In genomic region chr17:56292010-56292409, GRCh38 we compare ENCODE assay signal across 20 cellular contexts.
DNase-seq lines count a peak whose midpoint lies in the region; FAIRE-seq and TF ChIP-seq lines count a peak whose summit lies in the region.
"Had no signal": no experiment of that assay in that cellular context is flagged by ENCODE, and none has a peak within 500 bp of the region (broad histone marks: within the 10 kb centered on the region; RNA-seq: fewer than 3 reads in every experiment).

No MANE protein-coding gene starts in this region.

- BruUV-seq in MCF 10A (replicated peaks; lab: Mats Ljungman, UMichigan): no TSS peak

- H3K4me2 ChIP-seq in astrocyte (ENCODE audit: low read length): peak overlapping the region; percentile 39
- H3K4me2 ChIP-seq: GM23338 had no signal

- H3K36me3 ChIP-seq in breast epithelium (no peaks in the 10 kb centered on the region), astrocyte (ENCODE audit: insufficient read depth, low read length) (no peaks in the 10 kb centered on the region)

- H3K27me3 Mint-ChIP-seq in MCF 10A (ENCODE audit: insufficient read depth, unreplicated experiment): no peaks in the 10 kb centered on the region
- H3K27me3 Mint-ChIP-seq in astrocyte (ENCODE audit: low read depth, unreplicated experiment): no peaks in the 10 kb centered on the region
- H3K27me3 Mint-ChIP-seq: naive thymus-derived CD4-positive, alpha-beta T cell; T-helper 17 cell had no signal

- TF ChIP-seq POLR2A in breast epithelium (IDR thresholded peaks at IDR 0.05): no peak
- no peak for TF ChIP-seq POLR2A in GM12892 (IDR thresholded peaks at IDR 0.05; ENCODE audit: low read depth, low read length)

- no peak overlapping the region for H3K4me3 ChIP-seq in breast epithelium
- H3K4me3 ChIP-seq in astrocyte (ENCODE audit: insufficient read depth, low read depth, low read length): no peak overlapping the region
- H3K4me3 ChIP-seq: GM23338 had no signal

- H3K9me3 ChIP-seq in breast epithelium: no peaks in the 10 kb centered on the region
- no peaks in the 10 kb centered on the region for H3K9me3 ChIP-seq in astrocyte (ENCODE audit: insufficient read depth, low read depth, low read length)

- peaks cover 18% of the 10 kb centered on the region for H3K4me1 Mint-ChIP-seq in MCF 10A (ENCODE audit: insufficient read depth, unreplicated experiment)
- peaks cover 6% of the 10 kb centered on the region for H3K4me1 Mint-ChIP-seq in astrocyte (ENCODE audit: low read depth, unreplicated experiment)
- H3K4me1 Mint-ChIP-seq: GM23338 had no signal

- FAIRE-seq in astrocyte (lab: Jason Lieb, UNC) (peak; percentile 58), GM12892 (lab: Jason Lieb, UNC) (no peak)
- FAIRE-seq: GM12891 had no signal

- H3K27ac Mint-ChIP-seq in MCF 10A (ENCODE audit: low read depth, unreplicated experiment) (peak overlapping the region; percentile 44), astrocyte (ENCODE audit: unreplicated experiment) (no peak overlapping the region)
- H3K27ac Mint-ChIP-seq: GM23338, T-helper 17 cell had no signal

- POLR2A ChIA-PET in MCF 10A (lab: Yijun Ruan, JAX): no interaction called here

- H3K27ac ChIP-seq in breast epithelium: no peak overlapping the region
- no peak overlapping the region for H3K27ac ChIP-seq in astrocyte (ENCODE audit: low read depth, low read length)

- CTCF ChIA-PET in MCF 10A (lab: Yijun Ruan, JAX): interaction anchor here (0.9 kb wide), 1 partner anchor 26 kb away, joined by 4 read pairs; no protein-coding TSS in a partner anchor

- H3K9me3 Mint-ChIP-seq in MCF 10A (ENCODE audit: unreplicated experiment) (no peaks in the 10 kb centered on the region), astrocyte (ENCODE audit: unreplicated experiment) (no peaks in the 10 kb centered on the region)
- H3K9me3 Mint-ChIP-seq: GM23338; naive thymus-derived CD4-positive, alpha-beta T cell had no signal

- no peak overlapping the region for H2AFZ ChIP-seq in astrocyte (ENCODE audit: low read depth, low read length)
- H2AFZ ChIP-seq: GM23338 had no signal

- no peaks in the 10 kb centered on the region for H3K27me3 ChIP-seq in breast epithelium
- no peaks in the 10 kb centered on the region for H3K27me3 ChIP-seq in astrocyte (ENCODE audit: insufficient read depth, low read length)

- intact Hi-C loops in MCF 10A (cut with micrococcal nuclease): no loop called here
- intact Hi-C loops in breast epithelium (cut with DNase I; ENCODE audit: low total_unique reads): no loop called here

- no peaks in the 10 kb centered on the region for H3K36me3 Mint-ChIP-seq in MCF 10A (ENCODE audit: insufficient read depth, unreplicated experiment)
- no peaks in the 10 kb centered on the region for H3K36me3 Mint-ChIP-seq in astrocyte (ENCODE audit: low read depth, unreplicated experiment)

- no peaks in the 10 kb centered on the region for H4K20me1 ChIP-seq in astrocyte (ENCODE audit: insufficient read depth, low read length)

- H3K9ac ChIP-seq in astrocyte (ENCODE audit: low read length): no peak overlapping the region

- DNase-seq in MCF 10A (ENCODE audit: unreplicated experiment) (peak; percentile 71), breast epithelium (ENCODE audit: low spot score in 2 of 2) (no peak), astrocyte (ENCODE audit: low read depth) (peak; percentile 74), hepatic stellate cell (ENCODE audit: low spot score) (peak; percentile 6), G401 (ENCODE audit: low spot score) (no peak), GM19238 (ENCODE audit: insufficient read length, low spot score) (no peak), GM12892 (ENCODE audit: insufficient read length) (no peak), NCI-H524 treated with DMSO at 0.1 percent for 48 hours (lab: John Stamatoyannopoulos, UW) (no peak)
- DNase-seq: 8988T; activated CD4-positive, alpha-beta T cell treated with anti-CD3 and anti-CD28 coated beads, Interleukin-2, amount 50 U/mL, for 1 hour; activated effector memory CD4-positive, alpha-beta T cell treated with anti-CD3 and anti-CD28 coated beads, Interleukin-2, amount 50 U/mL, for 16 hours; central memory CD4-positive, alpha-beta T cell; foreskin melanocyte; islet precursor cell; naive thymus-derived CD4-positive, alpha-beta T cell; NCI-H1105; NCI-H446 treated with DMSO at 0.1 percent for 48 hours; T-helper 17 cell had no signal

- in situ Hi-C loops in G401 (cut with HindIII; ENCODE audit: low sequenced_read_pairs): no loop called here

- TF ChIP-seq CTCF in MCF 10A (IDR thresholded peaks at IDR 0.05; ENCODE audit: unreplicated experiment) (no peak), breast epithelium (IDR thresholded peaks at IDR 0.05) (no peak), astrocyte (IDR thresholded peaks at IDR 0.05; ENCODE audit: insufficient read depth, low read depth, low read length) (no peak)

- no peaks in the 10 kb centered on the region for H3K79me2 ChIP-seq in astrocyte (ENCODE audit: insufficient read depth, low read length)

- H3K4me3 Mint-ChIP-seq in MCF 10A (ENCODE audit: unreplicated experiment): no peak overlapping the region
- H3K4me3 Mint-ChIP-seq in astrocyte (ENCODE audit: unreplicated experiment): no peak overlapping the region
- H3K4me3 Mint-ChIP-seq: GM23338, T-helper 17 cell had no signal

- H3K4me1 ChIP-seq in breast epithelium (no peaks in the 10 kb centered on the region), astrocyte (ENCODE audit: insufficient read depth, low read length) (peaks cover 8% of the 10 kb centered on the region)

Comparison
In these comparisons a context has a peak if more than half of its experiments do, and no peak if none do; other contexts are left out.
1. DNase-seq: peak in MCF 10A (single experiment), astrocyte (single experiment) and hepatic stellate cell (single experiment); none in breast epithelium (0 of 2), G401 (single experiment), GM19238 (single experiment), GM12892 (single experiment) and NCI-H524 treated with DMSO at 0.1 percent for 48 hours (single experiment).